ENCODE assay signal across 8 cellular contexts in the genomic region with DNA sequence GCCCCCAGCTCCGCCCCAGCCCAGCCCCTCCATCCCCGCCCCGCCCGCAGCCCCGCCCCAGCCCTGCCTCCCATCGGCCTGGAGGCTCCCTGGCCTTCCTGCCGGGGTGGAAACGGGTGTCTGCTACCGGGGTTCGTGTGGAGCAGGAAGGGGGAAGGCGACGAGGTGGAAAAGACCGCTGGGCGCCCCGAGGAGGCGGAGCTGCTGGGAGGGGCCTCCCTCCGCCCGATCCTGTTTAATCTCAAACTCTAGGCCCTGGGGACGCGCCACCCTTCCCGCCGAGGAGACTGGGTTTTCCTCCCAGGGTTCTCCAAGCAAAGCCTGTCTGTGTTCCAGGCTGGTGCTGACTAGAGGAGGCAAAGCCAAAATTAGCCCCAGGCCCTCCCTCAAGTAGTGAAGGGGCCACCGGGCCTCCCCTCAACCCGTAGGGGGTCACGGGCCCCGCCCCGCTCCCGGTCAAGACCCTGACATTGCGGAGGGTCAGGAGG.
A peak's percentile ranks its signal among the peaks of the same experiment; 100 is the strongest.
DNase-seq lines count a peak whose midpoint lies in the region; ATAC-seq and TF ChIP-seq lines count a peak whose summit lies in the region.

No MANE protein-coding gene starts in this region.

- H3K27ac ChIP-seq in HUES48 (ENCODE audit: low read depth, low read length), result peak overlapping the region; percentile 78

- H3K27me3 ChIP-seq in HUES48 (ENCODE audit: control insufficient read depth, insufficient read depth, low read length), result no peaks in the 10 kb centered on the region; the same call in 1 of the 2 replicates

- peak; percentile 46 for ATAC-seq in GM18498 (IDR thresholded peaks at IDR 0.05; ENCODE audit: unreplicated experiment)
- ATAC-seq in GM21367 (IDR thresholded peaks at IDR 0.05; ENCODE audit: unreplicated experiment), result no peak

- H3K4me1 ChIP-seq in HUES48 (ENCODE audit: control insufficient read depth, insufficient read depth, low read length), result peaks cover 3% of the 10 kb centered on the region; the same call in 1 of the 2 replicates

- no peak for TF ChIP-seq CTCF in astrocyte of the spinal cord (IDR thresholded peaks at IDR 0.05; ENCODE audit: low read depth, low read length)

- DNase-seq in T-helper 9 cell, result peak; percentile 48
- peak; percentile 85 for DNase-seq in astrocyte of the spinal cord (ENCODE audit: low read depth, low spot score)
- peak; percentile 49 to 75 for DNase-seq in hippocampal formation (lab: John Stamatoyannopoulos, UW)
- DNase-seq in retina, result peak; percentile 86
- no peak for DNase-seq in NCI-H1417 treated with DMSO at 0.1 percent for 48 hours (lab: John Stamatoyannopoulos, UW)

- H3K36me3 ChIP-seq in HUES48 (ENCODE audit: control insufficient read depth, insufficient read depth, low read length), result no peaks in the 10 kb centered on the region

- H3K4me3 ChIP-seq in HUES48 (ENCODE audit: low read depth, low read length), result peak overlapping the region; percentile 59
- H3K4me3 ChIP-seq in astrocyte of the spinal cord (ENCODE audit: low read depth, low read length), result peak overlapping the region; percentile 35

- H3K9ac ChIP-seq in HUES48 (ENCODE audit: low read depth, low read length), result peak overlapping the region; percentile 51

- H3K9me3 ChIP-seq in HUES48 (ENCODE audit: control insufficient read depth, insufficient read depth, low read length), result 0 out of 2 replicates have a peak, but pooled peaks cover 4% of the 10 kb centered on the region

- in situ Hi-C loops in astrocyte of the spinal cord (cut with HindIII; ENCODE audit: low sequenced_read_pairs), result no loop called here
